Comparison of ENCODE assay signal across 27 cellular contexts in the genomic region with DNA sequence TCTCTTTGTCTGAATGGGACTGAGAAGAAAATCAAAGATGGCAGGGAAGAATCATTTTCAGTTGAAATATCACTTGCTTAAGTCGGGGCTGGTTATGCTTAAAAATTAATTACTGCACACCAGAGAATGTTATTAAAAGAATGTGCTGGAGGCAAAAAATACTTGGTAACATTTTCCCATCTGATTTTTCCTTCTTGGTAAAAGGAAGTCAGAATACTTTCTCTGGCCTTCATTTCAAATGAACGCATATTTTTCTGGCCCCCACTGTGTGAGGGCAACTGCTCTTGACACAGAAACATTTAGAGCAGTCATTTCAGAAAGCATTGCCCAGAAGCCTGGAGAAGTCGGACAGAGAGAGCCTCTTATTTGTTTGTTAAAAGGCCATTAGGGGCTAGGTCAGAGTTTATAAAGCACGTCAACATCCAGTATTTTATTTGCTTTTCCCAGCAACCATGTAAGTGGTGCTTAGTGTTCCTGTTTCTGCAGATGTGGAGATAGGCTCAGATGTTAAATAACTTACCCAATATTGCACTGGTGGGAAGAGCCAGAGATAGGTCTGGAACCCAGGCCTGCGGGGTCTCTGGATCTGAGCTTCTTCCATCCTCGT. TPM values are rescaled to one million over a fixed set of nuclear protein-coding genes. Genes with fewer than 3 reads are reported as not detected.
A peak's percentile ranks its signal among the peaks of the same experiment; 100 is the strongest.
DNase-seq lines count a peak whose midpoint lies in the region; ATAC-seq and TF ChIP-seq lines count a peak whose summit lies in the region.
"Had no signal": no experiment of that assay in that cellular context is flagged by ENCODE, and none has a peak within 500 bp of the region (broad histone marks: within the 10 kb centered on the region; RNA-seq: fewer than 3 reads in every experiment).

No MANE protein-coding gene starts in this region.

- POLR2A ChIA-PET in Caco-2 (lab: Charles Lee): no interaction called here

- no peaks in the 10 kb centered on the region for H3K9me3 ChIP-seq in Caco-2
- H3K9me3 ChIP-seq: adrenal gland, BE2C, right lobe of liver, SJCRH30, tibial nerve had no signal

- DNase-seq in AG10803 (ENCODE audit: low read depth): peak; percentile 70
- peak; percentile 71 for DNase-seq in HuH-7 (ENCODE audit: low spot score)
- no peak for DNase-seq in chondrocyte (ENCODE audit: low spot score)
- no peak for DNase-seq in activated T-helper 2 cell treated with anti-CD3 and anti-CD28 coated beads, Interferon-gamma antibody, Interleukin-2, Interleukin-4, amounts not matched to agents 10 μg/mL and 5 μg/mL and 100 μg/mL, durations not matched to agents 14 hours and 24 hours and 36 hours (ENCODE audit: low spot score)
- no peak for DNase-seq in GF-D8 (lab: John Stamatoyannopoulos, UW)
- no peak for DNase-seq in Caco-2
- DNase-seq: activated CD4-positive, alpha-beta T cell treated with anti-CD3 and anti-CD28 coated beads, Interleukin-2, amount 50 U/mL, for 4 hours; activated naive CD4-positive, alpha-beta T cell treated with anti-CD3 and anti-CD28 coated beads for 36 hours; activated T-cell treated with anti-CD3 and anti-CD28 coated beads, Interleukin-2, amount 50 U/mL, for 48 hours; adrenal gland; BE2C; CD8-positive, alpha-beta memory T cell; DMS 273 treated with DMSO at 0.1 percent for 48 hours; H7; hypothalamus; NCI-H1417; NCI-H2081; right lobe of liver; SJCRH30; stimulated activated CD4-positive, alpha-beta T cell treated with anti-CD3 and anti-CD28 coated beads, Interleukin-4, amount 100 ng/mL, for 1 hour; T-helper 1 cell had no signal

- H3K9me3 Mint-ChIP-seq in chondrocyte (ENCODE audit: low read depth): no peaks in the 10 kb centered on the region
- no peaks in the 10 kb centered on the region for H3K9me3 Mint-ChIP-seq in nephron
- no peaks in the 10 kb centered on the region for H3K9me3 Mint-ChIP-seq in activated T-helper 2 cell treated with anti-CD3 and anti-CD28 coated beads, Interferon-gamma antibody, Interleukin-2, Interleukin-4, amounts not matched to agents 10 μg/mL and 5 μg/mL and 100 μg/mL, durations not matched to agents 14 hours and 24 hours and 36 hours
- H3K9me3 Mint-ChIP-seq in Caco-2 (ENCODE audit: unreplicated experiment): no peaks in the 10 kb centered on the region
- H3K9me3 Mint-ChIP-seq: activated naive CD4-positive, alpha-beta T cell treated with anti-CD3 and anti-CD28 coated beads for 36 hours; CD8-positive, alpha-beta memory T cell had no signal

- peaks cover 6% of the 10 kb centered on the region for H3K36me3 Mint-ChIP-seq in chondrocyte (ENCODE audit: low read depth)
- H3K36me3 Mint-ChIP-seq in nephron (ENCODE audit: low read depth): peaks cover 31% of the 10 kb centered on the region
- peaks cover 12% of the 10 kb centered on the region for H3K36me3 Mint-ChIP-seq in activated T-helper 2 cell treated with anti-CD3 and anti-CD28 coated beads, Interferon-gamma antibody, Interleukin-2, Interleukin-4, amounts not matched to agents 10 μg/mL and 5 μg/mL and 100 μg/mL, durations not matched to agents 14 hours and 24 hours and 36 hours (ENCODE audit: low read depth)
- H3K36me3 Mint-ChIP-seq in Caco-2 (ENCODE audit: insufficient read depth, unreplicated experiment): no peaks in the 10 kb centered on the region

- H3K27me3 ChIP-seq in Caco-2 (replicated peaks; ENCODE audit: control insufficient read depth, insufficient read depth, low read length): no peaks in the 10 kb centered on the region
- H3K27me3 ChIP-seq: adrenal gland, BE2C, right lobe of liver, SJCRH30, tibial nerve had no signal

- CTCF ChIA-PET in Caco-2 (lab: Charles Lee): no interaction called here

- no peaks in the 10 kb centered on the region for H3K4me1 ChIP-seq in Caco-2
- H3K4me1 ChIP-seq: BE2C, right lobe of liver, SJCRH30 had no signal

- H3K4me3 ChIP-seq in AG10803 (ENCODE audit: low read length) (no peak overlapping the region), Caco-2 (ENCODE audit: low read depth, low read length) (no peak overlapping the region)
- H3K4me3 ChIP-seq: adrenal gland, right lobe of liver, SJCRH30, tibial nerve had no signal

- H3K4me3 Mint-ChIP-seq in chondrocyte (ENCODE audit: unreplicated experiment) (no peak overlapping the region), nephron (no peak overlapping the region), Caco-2 (ENCODE audit: unreplicated experiment) (no peak overlapping the region)
- H3K4me3 Mint-ChIP-seq in activated T-helper 2 cell treated with anti-CD3 and anti-CD28 coated beads, Interferon-gamma antibody, Interleukin-2, Interleukin-4, amounts not matched to agents 10 μg/mL and 5 μg/mL and 100 μg/mL, durations not matched to agents 14 hours and 24 hours and 36 hours (ENCODE audit: low read depth): no peak overlapping the region
- H3K4me3 Mint-ChIP-seq: activated naive CD4-positive, alpha-beta T cell treated with anti-CD3 and anti-CD28 coated beads for 36 hours; CD8-positive, alpha-beta memory T cell had no signal

- H3K27me3 Mint-ChIP-seq in chondrocyte (ENCODE audit: low read depth) (no peaks in the 10 kb centered on the region), nephron (ENCODE audit: low read depth) (peaks cover 8% of the 10 kb centered on the region), Caco-2 (ENCODE audit: insufficient read depth, unreplicated experiment) (no peaks in the 10 kb centered on the region)
- H3K27me3 Mint-ChIP-seq in activated T-helper 2 cell treated with anti-CD3 and anti-CD28 coated beads, Interferon-gamma antibody, Interleukin-2, Interleukin-4, amounts not matched to agents 10 μg/mL and 5 μg/mL and 100 μg/mL, durations not matched to agents 14 hours and 24 hours and 36 hours (ENCODE audit: low read depth): no peaks in the 10 kb centered on the region
- H3K27me3 Mint-ChIP-seq: CD8-positive, alpha-beta memory T cell had no signal

- no peak for ATAC-seq in HG02610 (IDR thresholded peaks at IDR 0.05; ENCODE audit: unreplicated experiment)
- ATAC-seq: right lobe of liver had no signal

- H3K36me3 ChIP-seq in Caco-2 (ENCODE audit: control insufficient read depth, insufficient read depth, low read length): no peaks in the 10 kb centered on the region
- H3K36me3 ChIP-seq: BE2C, right lobe of liver, SJCRH30 had no signal

- no TSS peak for BruUV-seq in Caco-2 (replicated peaks; lab: Mats Ljungman, UMichigan)

- intact Hi-C loops in activated T-helper 2 cell treated with anti-CD3 and anti-CD28 coated beads, Interferon-gamma antibody, Interleukin-2, Interleukin-4, amounts not matched to agents 10 μg/mL and 5 μg/mL and 100 μg/mL, durations not matched to agents 14 hours and 24 hours and 36 hours (cut with micrococcal nuclease): no loop called here
- intact Hi-C loops in Caco-2 (cut with micrococcal nuclease; ENCODE audit: unreplicated experiment): no loop called here

- peak overlapping the region; percentile 53 for H3K27ac Mint-ChIP-seq in chondrocyte (ENCODE audit: unreplicated experiment)
- peak overlapping the region; percentile 38 to 74 (median 47) for H3K27ac Mint-ChIP-seq in nephron
- no peak overlapping the region for H3K27ac Mint-ChIP-seq in activated T-helper 2 cell treated with anti-CD3 and anti-CD28 coated beads, Interferon-gamma antibody, Interleukin-2, Interleukin-4, amounts not matched to agents 10 μg/mL and 5 μg/mL and 100 μg/mL, durations not matched to agents 14 hours and 24 hours and 36 hours
- H3K27ac Mint-ChIP-seq in Caco-2 (ENCODE audit: unreplicated experiment): no peak overlapping the region
- H3K27ac Mint-ChIP-seq: activated naive CD4-positive, alpha-beta T cell treated with anti-CD3 and anti-CD28 coated beads for 36 hours had no signal

- no peak for TF ChIP-seq CTCF in AG10803 (conservative IDR thresholded peaks at IDR 0.05; ENCODE audit: low read length)
- no peak for TF ChIP-seq CTCF in chondrocyte (IDR thresholded peaks at IDR 0.05)
- TF ChIP-seq CTCF in nephron (IDR thresholded peaks at IDR 0.05; ENCODE audit: unreplicated experiment in 3 of 3): no peak
- no peak for TF ChIP-seq CTCF in Caco-2 (IDR thresholded peaks at IDR 0.05; ENCODE audit: insufficient read depth in 1 of 2, low read depth in 1 of 2, low read length in 1 of 2, severe bottlenecking in 1 of 2, unreplicated experiment in 1 of 2)

- H3K4me1 Mint-ChIP-seq in chondrocyte (ENCODE audit: low read depth) (peaks cover 23% of the 10 kb centered on the region), nephron (peaks cover 31% of the 10 kb centered on the region), Caco-2 (ENCODE audit: low read depth, unreplicated experiment) (no peaks in the 10 kb centered on the region)
- peaks cover 3% of the 10 kb centered on the region for H3K4me1 Mint-ChIP-seq in activated T-helper 2 cell treated with anti-CD3 and anti-CD28 coated beads, Interferon-gamma antibody, Interleukin-2, Interleukin-4, amounts not matched to agents 10 μg/mL and 5 μg/mL and 100 μg/mL, durations not matched to agents 14 hours and 24 hours and 36 hours (ENCODE audit: low read depth)
- H3K4me1 Mint-ChIP-seq: CD8-positive, alpha-beta memory T cell had no signal

RNA-seq across cellular contexts. Expression of a gene that starts 32.9 kb away (rescaled TPM):
- total RNA-seq in chondrocyte (0.36 to 1.2 TPM in 2 of 3 replicates, not detected in the other), Caco-2 (2022) (28.5 and 35.8 TPM in 2 replicates)
- total RNA-seq in activated T-helper 2 cell treated with anti-CD3 and anti-CD28 coated beads, Interferon-gamma antibody, Interleukin-2, Interleukin-4, amounts not matched to agents 10 μg/mL and 5 μg/mL and 100 μg/mL, durations not matched to agents 14 hours and 24 hours and 36 hours: not detected in 2 replicates
- total RNA-seq: A673; activated naive CD4-positive, alpha-beta T cell treated with anti-CD3 and anti-CD28 coated beads for 36 hours; CD8-positive, alpha-beta memory T cell; lung microvascular endothelial cell; posterior vena cava; SJCRH30; tibial nerve had no signal

Comparison
In these comparisons a context has a peak if more than half of its experiments do, and no peak if none do; other contexts are left out.
1. DNase-seq: peak in AG10803 (single experiment) and HuH-7 (single experiment); none in chondrocyte (single experiment), activated T-helper 2 cell treated with anti-CD3 and anti-CD28 coated beads, Interferon-gamma antibody, Interleukin-2, Interleukin-4, amounts not matched to agents 10 μg/mL and 5 μg/mL and 100 μg/mL, durations not matched to agents 14 hours and 24 hours and 36 hours (single experiment), GF-D8 (single experiment) and Caco-2 (0 of 2).
2. H3K27ac Mint-ChIP-seq: peak in chondrocyte (single experiment) and nephron (3 of 3); none in activated T-helper 2 cell treated with anti-CD3 and anti-CD28 coated beads, Interferon-gamma antibody, Interleukin-2, Interleukin-4, amounts not matched to agents 10 μg/mL and 5 μg/mL and 100 μg/mL, durations not matched to agents 14 hours and 24 hours and 36 hours (single experiment) and Caco-2 (single experiment).
3. RNA of a gene that starts 32.9 kb away (total RNA-seq): 28.5 to 35.8 TPM in Caco-2; 0.36 to 1.2 TPM in chondrocyte and not detected in activated T-helper 2 cell treated with anti-CD3 and anti-CD28 coated beads, Interferon-gamma antibody, Interleukin-2, Interleukin-4, amounts not matched to agents 10 μg/mL and 5 μg/mL and 100 μg/mL, durations not matched to agents 14 hours and 24 hours and 36 hours; every median in the first group is over 10 times any median in the second.